13 cellular contexts compared by ENCODE assay signal in the genomic region with DNA sequence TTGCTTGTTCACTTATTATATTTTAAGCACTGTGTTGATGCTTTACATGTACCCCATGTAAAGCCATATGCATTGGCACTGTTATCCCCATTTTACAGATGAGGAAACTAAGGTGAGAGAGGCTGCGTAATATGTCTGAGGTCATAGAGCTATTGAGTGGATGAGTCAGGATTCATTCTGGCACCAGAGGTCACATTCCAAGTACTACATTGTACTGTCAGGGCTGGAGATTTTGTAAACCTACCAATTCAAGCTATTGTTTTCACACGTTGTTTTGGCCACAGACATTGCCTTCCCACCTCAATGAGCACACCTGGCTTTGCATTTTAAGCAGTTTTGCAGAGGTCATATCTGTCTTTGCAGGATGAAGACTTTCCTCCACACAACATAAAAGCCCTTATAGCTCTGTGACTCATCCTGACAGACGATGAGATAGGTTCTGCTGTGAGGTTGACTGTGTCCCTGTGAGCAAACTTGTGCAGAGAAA. TPM values are rescaled to one million over a fixed set of nuclear protein-coding genes. Genes with fewer than 3 reads are reported as not detected.
DNase-seq lines count a peak whose midpoint lies in the region; ATAC-seq, FAIRE-seq and TF ChIP-seq lines count a peak whose summit lies in the region.
"Had no signal": no experiment of that assay in that cellular context is flagged by ENCODE, and none has a peak within 500 bp of the region (broad histone marks: within the 10 kb centered on the region; RNA-seq: fewer than 3 reads in every experiment).

No MANE protein-coding gene starts in this region.

- no peak overlapping the region for H3K4me3 Mint-ChIP-seq in activated naive CD8-positive, alpha-beta T cell treated with anti-CD3 and anti-CD28 coated beads, Interleukin-2, amount 50 U/mL, for 24 hours
- no peak overlapping the region for H3K4me3 Mint-ChIP-seq in activated naive CD8-positive, alpha-beta T cell treated with anti-CD3 and anti-CD28 coated beads for 36 hours
- H3K4me3 Mint-ChIP-seq: activated CD4-positive, alpha-beta T cell treated with anti-CD3 and anti-CD28 coated beads, Interleukin-2, amount 10 ng/mL, durations not matched to agents 7 days and 5 days; activated naive CD4-positive, alpha-beta T cell treated with anti-CD3 and anti-CD28 coated beads, Interleukin-2, amount 50 U/mL, for 24 hours had no signal

- peaks cover 5% of the 10 kb centered on the region for H3K36me3 Mint-ChIP-seq in activated naive CD8-positive, alpha-beta T cell treated with anti-CD3 and anti-CD28 coated beads, Interleukin-2, amount 50 U/mL, for 24 hours (ENCODE audit: low read depth)
- peaks cover 10% of the 10 kb centered on the region for H3K36me3 Mint-ChIP-seq in activated naive CD8-positive, alpha-beta T cell treated with anti-CD3 and anti-CD28 coated beads for 36 hours

- no peak for DNase-seq in activated naive CD8-positive, alpha-beta T cell treated with anti-CD3 and anti-CD28 coated beads, Interleukin-2, amount 50 U/mL, for 24 hours
- no peak for DNase-seq in activated naive CD8-positive, alpha-beta T cell treated with anti-CD3 and anti-CD28 coated beads for 36 hours
- DNase-seq in RPMI7951 (ENCODE audit: low read depth), result peak; percentile 59
- peak; percentile 84 for DNase-seq in fibroblast of mammary gland (ENCODE audit: low read depth)
- peak; percentile 36 for DNase-seq in urothelium cell line (ENCODE audit: low spot score)
- no peak for DNase-seq in stimulated activated CD4-positive, alpha-beta T cell treated with anti-CD3 and anti-CD28 coated beads, Interleukin-15, amount 100 ng/mL, for 24 hours
- no peak for DNase-seq in NCI-H82 treated with DMSO at 0.1 percent for 48 hours (lab: John Stamatoyannopoulos, UW; ENCODE audit: unreplicated experiment)
- DNase-seq: activated CD4-positive, alpha-beta T cell treated with anti-CD3 and anti-CD28 coated beads, Interleukin-2, amount 10 ng/mL, durations not matched to agents 7 days and 5 days; kidney; NCI-H524; stimulated activated naive CD4-positive, alpha-beta T cell had no signal

- ATAC-seq in activated naive CD8-positive, alpha-beta T cell treated with anti-CD3 and anti-CD28 coated beads, Interleukin-2, amount 50 U/mL, for 24 hours, result peak; percentile 79
- ATAC-seq in HG03571 (IDR thresholded peaks at IDR 0.05; ENCODE audit: unreplicated experiment), result no peak

- H3K4me1 Mint-ChIP-seq in activated naive CD8-positive, alpha-beta T cell treated with anti-CD3 and anti-CD28 coated beads, Interleukin-2, amount 50 U/mL, for 24 hours, result peaks cover 4% of the 10 kb centered on the region
- peaks cover 5% of the 10 kb centered on the region for H3K4me1 Mint-ChIP-seq in activated naive CD8-positive, alpha-beta T cell treated with anti-CD3 and anti-CD28 coated beads for 36 hours
- H3K4me1 Mint-ChIP-seq: activated CD4-positive, alpha-beta T cell treated with anti-CD3 and anti-CD28 coated beads, Interleukin-2, amount 10 ng/mL, durations not matched to agents 7 days and 5 days; activated naive CD4-positive, alpha-beta T cell treated with anti-CD3 and anti-CD28 coated beads, Interleukin-2, amount 50 U/mL, for 24 hours had no signal

- no peak for TF ChIP-seq CTCF in fibroblast of mammary gland (conservative IDR thresholded peaks at IDR 0.05; ENCODE audit: control insufficient read depth, insufficient read depth, low read depth, low read length)

- FAIRE-seq in urothelium cell line (lab: Jason Lieb, UNC), result no peak
- FAIRE-seq: kidney had no signal

- H3K27me3 Mint-ChIP-seq in activated naive CD8-positive, alpha-beta T cell treated with anti-CD3 and anti-CD28 coated beads, Interleukin-2, amount 50 U/mL, for 24 hours, result no peaks in the 10 kb centered on the region
- H3K27me3 Mint-ChIP-seq in activated naive CD8-positive, alpha-beta T cell treated with anti-CD3 and anti-CD28 coated beads for 36 hours, result no peaks in the 10 kb centered on the region
- H3K27me3 Mint-ChIP-seq: activated naive CD4-positive, alpha-beta T cell treated with anti-CD3 and anti-CD28 coated beads, Interleukin-2, amount 50 U/mL, for 24 hours had no signal

- H3K27ac Mint-ChIP-seq in activated naive CD8-positive, alpha-beta T cell treated with anti-CD3 and anti-CD28 coated beads, Interleukin-2, amount 50 U/mL, for 24 hours, result no peak overlapping the region
- no peak overlapping the region for H3K27ac Mint-ChIP-seq in activated naive CD8-positive, alpha-beta T cell treated with anti-CD3 and anti-CD28 coated beads for 36 hours
- H3K27ac Mint-ChIP-seq: activated CD4-positive, alpha-beta T cell treated with anti-CD3 and anti-CD28 coated beads, Interleukin-2, amount 10 ng/mL, durations not matched to agents 7 days and 5 days; activated naive CD4-positive, alpha-beta T cell treated with anti-CD3 and anti-CD28 coated beads, Interleukin-2, amount 50 U/mL, for 24 hours had no signal

- no peak overlapping the region for H3K4me3 ChIP-seq in fibroblast of mammary gland (ENCODE audit: control insufficient read depth, low read depth, low read length)

- H3K9me3 Mint-ChIP-seq in activated naive CD8-positive, alpha-beta T cell treated with anti-CD3 and anti-CD28 coated beads, Interleukin-2, amount 50 U/mL, for 24 hours, result no peaks in the 10 kb centered on the region
- H3K9me3 Mint-ChIP-seq in activated naive CD8-positive, alpha-beta T cell treated with anti-CD3 and anti-CD28 coated beads for 36 hours, result no peaks in the 10 kb centered on the region
- H3K9me3 Mint-ChIP-seq: activated CD4-positive, alpha-beta T cell treated with anti-CD3 and anti-CD28 coated beads, Interleukin-2, amount 10 ng/mL, durations not matched to agents 7 days and 5 days; activated naive CD4-positive, alpha-beta T cell treated with anti-CD3 and anti-CD28 coated beads, Interleukin-2, amount 50 U/mL, for 24 hours had no signal

RNA-seq across cellular contexts. Expression of gene ANKS1A, which starts 33.2 kb away (rescaled TPM):
- 1 to 10 TPM; 6.4 to 6.5 TPM for total RNA-seq in activated naive CD8-positive, alpha-beta T cell treated with anti-CD3 and anti-CD28 coated beads for 36 hours
- 7.4 TPM in 2 replicates for total RNA-seq in RPMI7951 (2014; rRNA removed; shearing (Covaris generic))

RNA-seq across cellular contexts. Expression of gene TAF11, which starts 34.4 kb away (rescaled TPM):
- total RNA-seq in activated naive CD8-positive, alpha-beta T cell treated with anti-CD3 and anti-CD28 coated beads for 36 hours, result 10 to 100 TPM; 38.5 to 39.3 TPM
- 40.3 and 46.3 TPM in 2 replicates for total RNA-seq in RPMI7951 (2014; rRNA removed; shearing (Covaris generic))

Comparison
In these comparisons a context has a peak if more than half of its experiments do, and no peak if none do; other contexts are left out.
1. DNase-seq: peak in RPMI7951 (single experiment), fibroblast of mammary gland (single experiment) and urothelium cell line (single experiment); none in activated naive CD8-positive, alpha-beta T cell treated with anti-CD3 and anti-CD28 coated beads, Interleukin-2, amount 50 U/mL, for 24 hours (single experiment), activated naive CD8-positive, alpha-beta T cell treated with anti-CD3 and anti-CD28 coated beads for 36 hours (single experiment), stimulated activated CD4-positive, alpha-beta T cell treated with anti-CD3 and anti-CD28 coated beads, Interleukin-15, amount 100 ng/mL, for 24 hours (single experiment) and NCI-H82 treated with DMSO at 0.1 percent for 48 hours (single experiment).